ENCODE assay signal across 16 cellular contexts in the genomic region with DNA sequence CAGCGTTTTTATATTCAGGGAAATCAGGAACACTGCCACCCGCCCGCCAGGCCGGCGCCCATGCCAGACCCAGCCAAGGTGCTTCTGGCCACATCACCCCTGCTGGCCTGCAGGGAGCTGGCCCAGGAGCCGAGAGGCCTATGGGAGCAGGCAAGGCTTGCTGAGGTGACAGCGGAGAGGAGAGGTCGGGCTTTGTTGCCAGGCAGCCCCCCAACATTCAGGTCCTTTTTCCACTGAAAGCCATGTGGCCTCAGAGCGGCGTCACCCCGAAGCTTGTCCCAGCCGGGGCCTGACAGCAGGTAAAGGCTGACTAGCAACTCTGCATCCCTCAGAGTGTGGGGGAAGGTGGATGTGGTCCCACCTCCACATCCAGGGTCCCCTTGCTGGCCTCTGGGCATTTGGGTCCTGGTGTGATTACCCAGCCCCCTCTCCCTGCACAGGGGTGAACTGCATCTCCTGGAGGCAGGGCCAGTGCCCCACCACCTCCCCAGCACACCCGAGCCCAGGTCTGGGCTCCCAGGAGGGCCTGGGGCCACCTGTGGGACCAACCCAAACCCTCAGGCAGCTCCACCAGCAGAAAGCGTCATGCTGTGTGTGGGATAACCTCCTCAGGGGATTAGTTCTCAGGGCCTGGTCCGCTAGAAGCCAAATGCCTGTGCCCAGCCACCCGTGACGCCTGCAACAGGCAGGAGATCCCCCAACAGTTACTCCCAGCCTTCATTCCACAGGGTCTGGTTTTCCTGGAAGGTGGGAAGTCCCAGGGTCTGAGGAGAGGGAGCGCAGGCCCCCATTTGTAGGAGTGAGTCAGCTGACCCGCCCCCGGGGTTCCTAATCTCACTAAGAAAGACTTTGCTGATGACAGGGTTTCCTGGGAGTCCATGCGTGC. TPM values are rescaled to one million over a fixed set of nuclear protein-coding genes. Genes with fewer than 3 reads are reported as not detected.
DNase-seq lines count a peak whose midpoint lies in the region; ATAC-seq and TF ChIP-seq lines count a peak whose summit lies in the region.
"Had no signal": no experiment of that assay in that cellular context is flagged by ENCODE, and none has a peak within 500 bp of the region (broad histone marks: within the 10 kb centered on the region; RNA-seq: fewer than 3 reads in every experiment).

A gene (plus strand): TSS at position 869 of the 886 bp plus-strand sequence. CDS start 54 bp downstream, outside the sequence.

- no peaks in the 10 kb centered on the region for H3K4me1 Mint-ChIP-seq in activated T-cell treated with anti-CD3 and anti-CD28 coated beads, Interleukin-2, amount 50 U/mL, for 4 hours (ENCODE audit: low read depth)
- H3K4me1 Mint-ChIP-seq in T-helper 17 cell (no peaks in the 10 kb centered on the region), immature natural killer cell (no peaks in the 10 kb centered on the region)
- H3K4me1 Mint-ChIP-seq: central memory CD8-positive, alpha-beta T cell had no signal

- no peak for TF ChIP-seq POLR2A in GM18505 (IDR thresholded peaks at IDR 0.05; ENCODE audit: borderline replicate concordance, extremely low read depth, insufficient read depth, insufficient read length)

- no peaks in the 10 kb centered on the region for H3K36me3 Mint-ChIP-seq in activated T-cell treated with anti-CD3 and anti-CD28 coated beads, Interleukin-2, amount 50 U/mL, for 4 hours (ENCODE audit: insufficient read depth)
- H3K36me3 Mint-ChIP-seq in T-helper 17 cell (ENCODE audit: low read depth) (peaks cover 2% of the 10 kb centered on the region), immature natural killer cell (no peaks in the 10 kb centered on the region)

- no peaks in the 10 kb centered on the region for H3K9me3 Mint-ChIP-seq in activated T-cell treated with anti-CD3 and anti-CD28 coated beads, Interleukin-2, amount 50 U/mL, for 4 hours
- no peaks in the 10 kb centered on the region for H3K9me3 Mint-ChIP-seq in immature natural killer cell
- H3K9me3 Mint-ChIP-seq: central memory CD8-positive, alpha-beta T cell had no signal

- no peaks in the 10 kb centered on the region for H3K9me3 ChIP-seq in T-helper 17 cell (ENCODE audit: control insufficient read depth, low read length, poor library complexity, severe bottlenecking)
- H3K9me3 ChIP-seq: esophagus muscularis mucosa had no signal

- H3K4me3 Mint-ChIP-seq in activated T-cell treated with anti-CD3 and anti-CD28 coated beads, Interleukin-2, amount 50 U/mL, for 4 hours: no peak within 1 kb of the TSS
- H3K4me3 Mint-ChIP-seq in T-helper 17 cell (no peak within 1 kb of the TSS), immature natural killer cell (no peak within 1 kb of the TSS)
- H3K4me3 Mint-ChIP-seq: central memory CD8-positive, alpha-beta T cell; neural crest cell had no signal

- no peak for DNase-seq in activated T-cell treated with anti-CD3 and anti-CD28 coated beads, Interleukin-2, amount 50 U/mL, for 4 hours
- DNase-seq in activated T-cell treated with anti-CD3 and anti-CD28 coated beads for 4 hours (no peak), T-helper 17 cell (no peak), immature natural killer cell (no peak), retinal pigment epithelial cell (ENCODE audit: low read depth) (peak; percentile 18), NCI-H2029 treated with DMSO at 0.1 percent for 48 hours (lab: John Stamatoyannopoulos, UW) (no peak)
- DNase-seq: activated gamma-delta T cell; GDM1; NCI-H2171 treated with DMSO at 0.1 percent for 48 hours; PC-9; stimulated activated CD4-positive, alpha-beta T cell treated with anti-CD3 and anti-CD28 coated beads, Interleukin-15, amount 100 ng/mL, for 24 hours had no signal

- no peak for TF ChIP-seq CTCF in retinal pigment epithelial cell (conservative IDR thresholded peaks at IDR 0.05; ENCODE audit: low read depth, low read length)

- no peak within 1 kb of the TSS for H3K27ac Mint-ChIP-seq in T-helper 17 cell
- H3K27ac Mint-ChIP-seq in immature natural killer cell: no peak within 1 kb of the TSS

- no peak within 1 kb of the TSS for H3K4me3 ChIP-seq in retinal pigment epithelial cell (ENCODE audit: low read length)
- H3K4me3 ChIP-seq: esophagus muscularis mucosa, PC-9 had no signal

- no peak for ATAC-seq in activated T-cell treated with anti-CD3 and anti-CD28 coated beads, Interleukin-2, amount 50 U/mL, for 4 hours
- no peak for ATAC-seq in T-helper 17 cell
- no peak for ATAC-seq in HG03108 (IDR thresholded peaks at IDR 0.05; ENCODE audit: unreplicated experiment)
- ATAC-seq in GM18505 (IDR thresholded peaks at IDR 0.05; ENCODE audit: unreplicated experiment): no peak

- peaks cover 16% of the 10 kb centered on the region for H3K27me3 Mint-ChIP-seq in activated T-cell treated with anti-CD3 and anti-CD28 coated beads, Interleukin-2, amount 50 U/mL, for 4 hours (ENCODE audit: low read depth)
- H3K27me3 Mint-ChIP-seq in T-helper 17 cell: peaks cover 15% of the 10 kb centered on the region
- peaks cover 0 to 4% (median 3%) of the 10 kb centered on the region in 3 donors for H3K27me3 Mint-ChIP-seq in immature natural killer cell (ENCODE audit: low read depth in 3 of 3)

RNA-seq across cellular contexts. Expression of the gene that starts here (rescaled TPM):
- total RNA-seq in activated T-cell treated with anti-CD3 and anti-CD28 coated beads, Interleukin-2, amount 50 U/mL, for 4 hours: 10 to 100 TPM in 2 of 3 donors, 1 to 10 TPM in 1; 8.3 to 10.5 (median 10.3) TPM
- 10 to 100 TPM; 10.2 to 11.5 TPM for total RNA-seq in T-helper 17 cell
- 10 to 100 TPM; 18.9 to 35.8 (median 28.6) TPM for polyA plus RNA-seq in immature natural killer cell
